ENCODE assay signal across 1 cellular context in genomic region chr1:93021539-93022134, GRCh38.
TF ChIP-seq lines count a peak whose summit lies in the region.

No MANE protein-coding gene starts in this region.

TF ChIP-seq in K562, 482 proteins besides CTCF, POLR2A, EP300 and RAD21 (continued from another document):
- TF ChIP-seq TRIM25 (IDR thresholded peaks at IDR 0.05; ENCODE audit: borderline replicate concordance), result no peak
- TF ChIP-seq ZBTB7A (IDR thresholded peaks at IDR 0.05; ENCODE audit: borderline replicate concordance, control insufficient read depth, low read depth, low read length), result no peak
- TF ChIP-seq HMG20A (CRISPR knock-in tag; conservative IDR thresholded peaks at IDR 0.05), result no peak
- TF ChIP-seq GABPB2 (CRISPR knock-in tag; conservative IDR thresholded peaks at IDR 0.05), result no peak
- no peak for TF ChIP-seq ZBED1 (IDR thresholded peaks at IDR 0.05)
- no peak for TF ChIP-seq MNT (conservative IDR thresholded peaks at IDR 0.05)
- TF ChIP-seq GABPA (tag; conservative IDR thresholded peaks at IDR 0.05; ENCODE audit: low read depth), result no peak
- no peak for TF ChIP-seq CREM (IDR thresholded peaks at IDR 0.05; ENCODE audit: low read depth)
- TF ChIP-seq ELK3 (CRISPR knock-in tag; IDR thresholded peaks at IDR 0.05), result no peak
- TF ChIP-seq CTCFL (IDR thresholded peaks at IDR 0.05; ENCODE audit: borderline replicate concordance, insufficient read depth, low read depth, low read length, poor library complexity, severe bottlenecking), result no peak
- 0 out of 2 replicates have a peak, but pooled peaks have one; percentile 23 for TF ChIP-seq ZNF41 (CRISPR knock-in tag; conservative IDR thresholded peaks at IDR 0.05)
- peak; percentile 88 for TF ChIP-seq DEAF1 (CRISPR knock-in tag; IDR thresholded peaks at IDR 0.05)
- no peak for TF ChIP-seq EGR1 (conservative IDR thresholded peaks at IDR 0.05)
- peak; percentile 13 for TF ChIP-seq RBM25 (IDR thresholded peaks at IDR 0.05; ENCODE audit: low read depth, low read length, severe bottlenecking)
- TF ChIP-seq ZNF780A (CRISPR knock-in tag; IDR thresholded peaks at IDR 0.05), result no peak
- TF ChIP-seq VEZF1 (CRISPR knock-in tag; IDR thresholded peaks at IDR 0.05), result 0 out of 2 replicates have a peak, but pooled peaks have one; percentile 10
- TF ChIP-seq ZNF583 (CRISPR knock-in tag; IDR thresholded peaks at IDR 0.05), result no peak
- no peak for TF ChIP-seq CHD4 (IDR thresholded peaks at IDR 0.05; ENCODE audit: insufficient read depth, insufficient replicate concordance, low read depth, low read length, poor library complexity, severe bottlenecking)
- 0 out of 2 replicates have a peak, but pooled peaks have one; percentile 12 for TF ChIP-seq RFX1 (IDR thresholded peaks at IDR 0.05)
- TF ChIP-seq ARID3A (IDR thresholded peaks at IDR 0.05; ENCODE audit: borderline replicate concordance, low read depth, low read length), result peak; percentile 41; the same call in 1 of the 2 replicates
- TF ChIP-seq ZNF696 (CRISPR knock-in tag; conservative IDR thresholded peaks at IDR 0.05), result no peak
- TF ChIP-seq ZBTB11 (CRISPR knock-in tag; IDR thresholded peaks at IDR 0.05), result no peak
- no peak for TF ChIP-seq BMI1 (IDR thresholded peaks at IDR 0.05; ENCODE audit: low read length)
- TF ChIP-seq TCF3 (CRISPR knock-in tag; IDR thresholded peaks at IDR 0.05), result no peak
- TF ChIP-seq GTF2B (IDR thresholded peaks at IDR 0.05; ENCODE audit: extremely low read depth, insufficient read length), result no peak
- TF ChIP-seq NCOA2 (IDR thresholded peaks at IDR 0.05; ENCODE audit: partially characterized antibody in 2 of 2), result no peak
- no peak for TF ChIP-seq TOE1 (IDR thresholded peaks at IDR 0.05; ENCODE audit: borderline replicate concordance)
- TF ChIP-seq TOE1 (CRISPR knock-in tag; IDR thresholded peaks at IDR 0.05; ENCODE audit: borderline replicate concordance, low read depth), result no peak
- TF ChIP-seq U2AF1 (optimal IDR thresholded peaks at IDR 0.05; ENCODE audit: low read depth, low read length), result no peak
- peak; percentile 75 for TF ChIP-seq SMC3 (conservative IDR thresholded peaks at IDR 0.05; ENCODE audit: insufficient read depth, low read depth, low read length)
- TF ChIP-seq KLF16 (IDR thresholded peaks at IDR 0.05), result peak; percentile 9; the same call in 1 of the 2 replicates
- TF ChIP-seq BRF2 (IDR thresholded peaks at IDR 0.05; ENCODE audit: borderline replicate concordance, insufficient read depth, insufficient read length), result no peak
- TF ChIP-seq ZNF766 (CRISPR knock-in tag; conservative IDR thresholded peaks at IDR 0.05), result no peak
- TF ChIP-seq MAX (CRISPR knock-in tag; IDR thresholded peaks at IDR 0.05), result no peak
- peak; percentile 70 for TF ChIP-seq MEIS2 (IDR thresholded peaks at IDR 0.05; ENCODE audit: partially characterized antibody)
- TF ChIP-seq ZNF184 (CRISPR knock-in tag; IDR thresholded peaks at IDR 0.05), result no peak
